Comparison of ENCODE assay signal across 23 cellular contexts in genomic region chr7:115127399-115128021, GRCh38.
"Had no signal": no experiment of that assay in that cellular context is flagged by ENCODE, and none has a peak within 500 bp of the region (broad histone marks: within the 10 kb centered on the region; RNA-seq: fewer than 3 reads in every experiment).

No MANE protein-coding gene starts in this region.

- H3K4me3 Mint-ChIP-seq: activated CD8-positive, alpha-beta T cell treated with anti-CD3 and anti-CD28 coated beads, Interleukin-2, amount 10 ng/mL, durations not matched to agents 7 days and 5 days; activated naive CD8-positive, alpha-beta T cell treated with anti-CD3 and anti-CD28 coated beads, Interleukin-2, amount 50 U/mL, for 24 hours; brain; T-cell; WTC11 had no signal

- H3K27me3 ChIP-seq: ascending aorta, cardiac muscle cell had no signal

- H3K9me3 Mint-ChIP-seq: activated naive CD8-positive, alpha-beta T cell treated with anti-CD3 and anti-CD28 coated beads, Interleukin-2, amount 50 U/mL, for 24 hours; brain had no signal

- H3K27me3 Mint-ChIP-seq: activated naive CD8-positive, alpha-beta T cell treated with anti-CD3 and anti-CD28 coated beads, Interleukin-2, amount 50 U/mL, for 24 hours; T-cell had no signal

- H3K4me1 ChIP-seq: ascending aorta had no signal

- H3K27ac ChIP-seq: ascending aorta, cardiac muscle cell had no signal

- H3K4me1 Mint-ChIP-seq: activated naive CD8-positive, alpha-beta T cell treated with anti-CD3 and anti-CD28 coated beads, Interleukin-2, amount 50 U/mL, for 24 hours; WTC11 had no signal

- DNase-seq: activated CD4-positive, alpha-beta T cell treated with anti-CD3 and anti-CD28 coated beads for 48 hours; activated CD4-positive, alpha-beta T cell treated with anti-CD3 and anti-CD28 coated beads, Interleukin-2, amount 50 U/mL, for 4 hours; activated CD4-positive, CD25-positive, alpha-beta regulatory T cell treated with anti-CD3 and anti-CD28 coated beads, Interleukin-2, amount 50 U/mL, for 72 hours; activated CD8-positive, alpha-beta memory T cell treated with anti-CD3 and anti-CD28 coated beads, Interleukin-2, amount 50 U/mL, for 48 hours; activated CD8-positive, alpha-beta T cell treated with anti-CD3 and anti-CD28 coated beads, Interleukin-2, amount 10 ng/mL, durations not matched to agents 7 days and 5 days; activated effector memory CD4-positive, alpha-beta T cell treated with anti-CD3 and anti-CD28 coated beads, Interleukin-2, amount 50 U/mL, for 16 hours; activated naive CD4-positive, alpha-beta T cell treated with Interleukin-2 at 50 U/mL for 16 hours; activated naive CD8-positive, alpha-beta T cell treated with anti-CD3 and anti-CD28 coated beads, Interleukin-2, amount 50 U/mL, for 24 hours; activated T-cell treated with anti-CD3 and anti-CD28 coated beads, Interleukin-2, amount 50 U/mL, for 1 hour; amniotic stem cell; Kasumi-1; KBM-7; NCI-H1092; NCI-H1417; NCI-H2029; NCI-H510A treated with DMSO at 0.1 percent for 48 hours; SIG-M5; T-cell had no signal

- H3K36me3 Mint-ChIP-seq: activated naive CD4-positive, alpha-beta T cell treated with anti-CD3 and anti-CD28 coated beads, Interleukin-2, amount 50 U/mL, for 72 hours; brain; T-cell; WTC11 had no signal

- H3K9me3 ChIP-seq: ascending aorta had no signal

- H3K4me3 ChIP-seq: ascending aorta, cardiac muscle cell had no signal

- H3K27ac Mint-ChIP-seq: activated CD8-positive, alpha-beta T cell treated with anti-CD3 and anti-CD28 coated beads, Interleukin-2, amount 10 ng/mL, durations not matched to agents 7 days and 5 days; activated naive CD4-positive, alpha-beta T cell treated with anti-CD3 and anti-CD28 coated beads, Interleukin-2, amount 50 U/mL, for 72 hours; activated naive CD8-positive, alpha-beta T cell treated with anti-CD3 and anti-CD28 coated beads, Interleukin-2, amount 50 U/mL, for 24 hours; brain; T-cell; WTC11 had no signal

- H3K36me3 ChIP-seq: ascending aorta, cardiac muscle cell had no signal

- ATAC-seq: activated CD8-positive, alpha-beta T cell treated with anti-CD3 and anti-CD28 coated beads, Interleukin-2, amount 10 ng/mL, durations not matched to agents 7 days and 5 days; activated naive CD4-positive, alpha-beta T cell treated with anti-CD3 and anti-CD28 coated beads, Interleukin-2, amount 50 U/mL, for 72 hours; activated naive CD8-positive, alpha-beta T cell treated with anti-CD3 and anti-CD28 coated beads, Interleukin-2, amount 50 U/mL, for 24 hours; T-cell; WTC11 had no signal
